ENCODE assay signal across 12 cellular contexts in the genomic region with DNA sequence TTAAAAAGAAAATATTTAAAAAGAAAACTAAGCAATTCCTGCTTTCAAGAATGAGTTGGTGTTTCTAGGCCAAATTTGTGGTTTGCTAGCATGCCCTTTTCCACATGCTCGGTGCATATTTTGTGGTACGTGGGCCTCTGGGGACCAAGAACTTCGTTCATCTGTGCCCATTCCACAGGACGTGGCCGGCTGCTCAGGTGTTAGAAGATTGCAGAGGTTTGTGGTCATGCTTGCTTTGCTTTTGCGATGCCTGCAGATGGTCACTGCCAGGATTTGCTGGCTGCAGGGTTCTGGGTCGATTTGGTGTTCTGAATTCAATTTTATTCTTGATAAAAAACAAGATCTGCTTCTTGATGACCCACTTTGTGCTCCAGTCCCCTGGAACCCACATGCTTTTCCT. TPM values are rescaled to one million over a fixed set of nuclear protein-coding genes. Genes with fewer than 3 reads are reported as not detected.
DNase-seq lines count a peak whose midpoint lies in the region; ATAC-seq and TF ChIP-seq lines count a peak whose summit lies in the region.
"Had no signal": no experiment of that assay in that cellular context is flagged by ENCODE, and none has a peak within 500 bp of the region (broad histone marks: within the 10 kb centered on the region; RNA-seq: fewer than 3 reads in every experiment).

No MANE protein-coding gene starts in this region.

- peak overlapping the region; percentile 76 for H3K4me3 Mint-ChIP-seq in activated naive CD8-positive, alpha-beta T cell

- intact Hi-C loops in sigmoid colon (cut with DNase I): no loop called here

- H3K4me3 ChIP-seq in DOHH2 (ENCODE audit: low read length) (peak overlapping the region; percentile 39), Karpas-422 (ENCODE audit: low read length) (peak overlapping the region; percentile 62), sigmoid colon (no peak overlapping the region)
- H3K4me3 ChIP-seq: vagina had no signal

- no peaks in the 10 kb centered on the region for H3F3A ChIP-seq in DOHH2 (ENCODE audit: control insufficient read depth, insufficient read depth)

- WGBS in sigmoid colon, 2 donors: 47 to 74% methylated on average over 7 of the region's 7 CpGs

- H3K9me2 ChIP-seq in DOHH2 (replicated peaks; ENCODE audit: control insufficient read depth, low read length) (no peaks in the 10 kb centered on the region), Karpas-422 (replicated peaks; ENCODE audit: insufficient read depth, low read length) (no peaks in the 10 kb centered on the region)

- no peaks in the 10 kb centered on the region for H3K9me3 ChIP-seq in DOHH2 (ENCODE audit: control insufficient read depth, insufficient read depth, low read length)
- H3K9me3 ChIP-seq in Karpas-422 (ENCODE audit: low read length): no peaks in the 10 kb centered on the region
- H3K9me3 ChIP-seq in sigmoid colon: no peaks in the 10 kb centered on the region
- H3K9me3 ChIP-seq: vagina had no signal

- H3K27me3 Mint-ChIP-seq in activated naive CD8-positive, alpha-beta T cell: no peaks in the 10 kb centered on the region

- H3K9ac ChIP-seq in Karpas-422 (ENCODE audit: low read length): peak overlapping the region; percentile 76

- DNase-seq in Karpas-422 (peak; percentile 67), sigmoid colon (no peak), NCI-H82 treated with DMSO at 0.1 percent for 48 hours (lab: John Stamatoyannopoulos, UW; ENCODE audit: unreplicated experiment) (no peak), SHP77 (lab: John Stamatoyannopoulos, UW) (no peak)
- DNase-seq: mesenchymal stem cell, NCI-H2081 treated with DMSO at 0.1 percent for 48 hours had no signal

- H3K36me3 ChIP-seq in DOHH2 (ENCODE audit: control insufficient read depth, low read length) (no peaks in the 10 kb centered on the region), Karpas-422 (ENCODE audit: insufficient read depth, low read length) (no peaks in the 10 kb centered on the region), sigmoid colon (no peaks in the 10 kb centered on the region)
- H3K36me3 ChIP-seq: vagina had no signal

- no peaks in the 10 kb centered on the region for H3K79me2 ChIP-seq in DOHH2 (ENCODE audit: control insufficient read depth, low read length)
- peaks cover 30% of the 10 kb centered on the region; the same call in 1 of the 2 replicates for H3K79me2 ChIP-seq in Karpas-422 (ENCODE audit: low read length)

- peaks cover 5% of the 10 kb centered on the region; the same call in 1 of the 2 replicates for H4K20me1 ChIP-seq in DOHH2 (ENCODE audit: control insufficient read depth, insufficient read depth, low read depth, low read length)
- 0 out of 2 replicates have a peak, but pooled peaks cover 4% of the 10 kb centered on the region for H4K20me1 ChIP-seq in Karpas-422 (ENCODE audit: insufficient read depth, low read depth, low read length)

- no peak overlapping the region for H2AFZ ChIP-seq in Karpas-422 (ENCODE audit: low read length)

- H3K27ac Mint-ChIP-seq in activated naive CD8-positive, alpha-beta T cell: peak overlapping the region; percentile 85

- H3K4me2 ChIP-seq in DOHH2 (ENCODE audit: low read length) (peak overlapping the region; percentile 58), Karpas-422 (ENCODE audit: low read depth, low read length, poor library complexity, severe bottlenecking) (peak overlapping the region; percentile 94)

- H3K4me1 ChIP-seq in DOHH2 (ENCODE audit: control insufficient read depth, low read length) (peaks cover 28% of the 10 kb centered on the region), Karpas-422 (ENCODE audit: low read length) (peaks cover 68% of the 10 kb centered on the region), sigmoid colon (no peaks in the 10 kb centered on the region)
- H3K4me1 ChIP-seq: vagina had no signal

- H3K27ac ChIP-seq in DOHH2 (ENCODE audit: low read depth, low read length) (0 out of 2 replicates have a peak overlapping the region, but pooled peaks have one; percentile 21), Karpas-422 (ENCODE audit: low read length) (peak overlapping the region; percentile 98), sigmoid colon (peak overlapping the region in 3 of 4 donors; percentile 12 to 50 (median 23))
- H3K27ac ChIP-seq: vagina had no signal

- TF ChIP-seq EP300 in sigmoid colon (IDR thresholded peaks at IDR 0.05): no peak

- peaks cover 84% of the 10 kb centered on the region for H3K4me1 Mint-ChIP-seq in activated naive CD8-positive, alpha-beta T cell (ENCODE audit: low read depth)

- TF ChIP-seq CTCF in DOHH2 (IDR thresholded peaks at IDR 0.05; ENCODE audit: low read depth, low read length, poor library complexity, severe bottlenecking): no peak
- TF ChIP-seq CTCF in sigmoid colon (IDR thresholded peaks at IDR 0.05): no peak

- peaks cover 5% of the 10 kb centered on the region for H3K36me3 Mint-ChIP-seq in activated naive CD8-positive, alpha-beta T cell

- TF ChIP-seq POLR2A in sigmoid colon (IDR thresholded peaks at IDR 0.05): no peak

- H3K27me3 ChIP-seq in DOHH2 (ENCODE audit: control insufficient read depth, low read length) (no peaks in the 10 kb centered on the region), Karpas-422 (ENCODE audit: low read length) (no peaks in the 10 kb centered on the region), sigmoid colon (no peaks in the 10 kb centered on the region)
- H3K27me3 ChIP-seq: vagina had no signal

- H3K9me3 Mint-ChIP-seq in activated naive CD8-positive, alpha-beta T cell (ENCODE audit: low read depth): no peaks in the 10 kb centered on the region

- no peak for ATAC-seq in GM18868 (IDR thresholded peaks at IDR 0.05; ENCODE audit: unreplicated experiment)
- ATAC-seq: Panc1 had no signal

RNA-seq across cellular contexts. Expression of a gene that starts 7.5 kb away (rescaled TPM):
- 13.1 and 40.4 TPM in 2 replicates for total RNA-seq in Karpas-422 (2014; rRNA removed; shearing (Covaris generic); ENCODE audit: low replicate concordance)
- total RNA-seq in sigmoid colon: 10 to 100 TPM in 1 of 4 donors, 1 to 10 TPM in 3; 4.6 to 14.3 (median 7.7) TPM
- polyA plus RNA-seq in sigmoid colon: 10 to 100 TPM in 1 of 3 donors, 1 to 10 TPM in 2; 2.1 to 10.4 (median 6.6) TPM
- total RNA-seq: renal cortical epithelial cell had no signal

Comparison
In these comparisons a context has a peak if more than half of its experiments do, and no peak if none do; other contexts are left out.
1. H3K27ac ChIP-seq: peak in every context shown above with its lines; median percentile 98 in Karpas-422; 23 in sigmoid colon; 21 in DOHH2.
2. H3K4me3 ChIP-seq: peak in DOHH2 (single experiment) and Karpas-422 (single experiment); none in sigmoid colon (0 of 4).